ENCODE assay signal across 8 cellular contexts in genomic region chr4:26857278-26858034, GRCh38. TPM values are rescaled to one million over a fixed set of nuclear protein-coding genes. Genes with fewer than 3 reads are reported as not detected.
A peak's percentile ranks its signal among the peaks of the same experiment; 100 is the strongest.
DNase-seq lines count a peak whose midpoint lies in the region; ATAC-seq and TF ChIP-seq lines count a peak whose summit lies in the region.

No MANE protein-coding gene starts in this region.

- peak overlapping the region; percentile 77 for H3K27ac ChIP-seq in RWPE1

- peak overlapping the region; percentile 86 for H3K27ac Mint-ChIP-seq in nephron progenitor cell

- H3K36me3 Mint-ChIP-seq in nephron progenitor cell (ENCODE audit: low read depth): no peaks in the 10 kb centered on the region

- H3K4me3 ChIP-seq in fibroblast of the aortic adventitia (ENCODE audit: low read depth, low read length): peak overlapping the region; percentile 93

- H3K4me3 Mint-ChIP-seq in nephron progenitor cell: peak overlapping the region; percentile 86

- peaks cover 7% of the 10 kb centered on the region for H3K27me3 Mint-ChIP-seq in nephron progenitor cell (ENCODE audit: low read depth, poor library complexity)

- POLR2A ChIA-PET in RWPE1 (lab: Yijun Ruan, JAX; ENCODE audit: low non-redundant PET): interaction anchor here (0.6 kb wide), 2 partner anchors 77 to 684 kb away, joined by 4 read pairs; no protein-coding TSS in a partner anchor

- CTCF ChIA-PET in RWPE1 (lab: Yijun Ruan, JAX): interaction anchor here (0.6 to 0.7 kb wide), 2 partner anchors 164 to 171 kb away, joined by 3 read pairs; no protein-coding TSS in a partner anchor

- H3K4me1 Mint-ChIP-seq in nephron progenitor cell: peaks cover 42% of the 10 kb centered on the region

- no peaks in the 10 kb centered on the region for H3K9me3 Mint-ChIP-seq in nephron progenitor cell

- TF ChIP-seq CTCF in RWPE1 (conservative IDR thresholded peaks at IDR 0.05; ENCODE audit: low read depth): no peak
- TF ChIP-seq CTCF in fibroblast of the aortic adventitia (IDR thresholded peaks at IDR 0.05; ENCODE audit: insufficient read depth, low read length): no peak
- no peak for TF ChIP-seq CTCF in nephron progenitor cell (IDR thresholded peaks at IDR 0.05)

- peak; percentile 53 for ATAC-seq in stimulated activated naive CD8-positive, alpha-beta T cell treated with anti-CD3 and anti-CD28 coated beads, Interleukin-15, Interleukin-2, amounts not matched to agents 100 U/mL and 50 U/mL, for 24 hours

- DNase-seq in ELF-1 (ENCODE audit: low read depth, low spot score) (peak; percentile 88), GOT3 (lab: John Stamatoyannopoulos, UW) (peak; percentile 66), LHCN-M2 (ENCODE audit: low read depth) (peak; percentile 75), RWPE1 (ENCODE audit: low spot score) (peak; percentile 80), fibroblast of the aortic adventitia (ENCODE audit: low read depth) (peak; percentile 85), nephron progenitor cell (peak; percentile 86)
- DNase-seq in activated effector memory CD4-positive, alpha-beta T cell treated with Interleukin-2 at 50 U/mL for 16 hours: peak; percentile 91
- peak; percentile 94 for DNase-seq in stimulated activated naive CD8-positive, alpha-beta T cell treated with anti-CD3 and anti-CD28 coated beads, Interleukin-15, Interleukin-2, amounts not matched to agents 100 U/mL and 50 U/mL, for 24 hours

RNA-seq across cellular contexts. Expression of gene STIM2, which starts 3.2 kb away (rescaled TPM):
- total RNA-seq in LHCN-M2 (2014; rRNA removed): 37.8 and 38.2 TPM in 2 replicates
- polyA plus RNA-seq in LHCN-M2 (2012): 10.4 TPM
- 19.8 and 31.2 TPM in 2 replicates for total RNA-seq in fibroblast of the aortic adventitia (ENCODE audit: low replicate concordance)

Comparison
In these comparisons a context has a peak if more than half of its experiments do, and no peak if none do; other contexts are left out.
1. Peak in every context shown above with its lines: DNase-seq, ATAC-seq, H3K4me3 ChIP-seq and H3K27ac ChIP-seq.